Comparison of ENCODE assay signal across 18 cellular contexts in the genomic region with DNA sequence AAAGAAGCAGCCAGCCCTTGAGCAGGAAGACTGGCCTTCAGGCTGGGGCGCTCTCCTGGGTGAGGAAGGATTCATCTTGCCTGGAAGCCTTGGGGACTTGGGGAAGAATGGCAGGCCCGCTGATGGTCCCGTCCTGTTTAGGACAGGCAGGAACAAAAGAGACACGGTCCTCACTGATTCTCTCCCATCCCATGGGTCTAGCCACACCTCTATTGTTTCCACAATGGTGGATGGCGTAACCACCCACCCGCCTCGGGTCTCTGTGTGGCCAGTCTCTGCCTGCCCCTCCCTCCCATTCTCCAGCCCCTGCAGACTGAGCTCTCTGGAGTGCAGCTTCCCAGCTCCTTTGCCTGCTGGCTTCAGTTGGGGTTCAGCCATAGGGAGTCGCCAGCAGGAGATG.
DNase-seq lines count a peak whose midpoint lies in the region; ATAC-seq and TF ChIP-seq lines count a peak whose summit lies in the region.
"Had no signal": no experiment of that assay in that cellular context is flagged by ENCODE, and none has a peak within 500 bp of the region (broad histone marks: within the 10 kb centered on the region; RNA-seq: fewer than 3 reads in every experiment).

No MANE protein-coding gene starts in this region.

- peaks cover 19% of the 10 kb centered on the region for H3K27me3 ChIP-seq in IMR-90 (ENCODE audit: control insufficient read depth, insufficient read depth, low read length)
- H3K27me3 ChIP-seq in neutrophil: peaks cover 3% of the 10 kb centered on the region
- H3K27me3 ChIP-seq in gastroesophageal sphincter: no peaks in the 10 kb centered on the region
- no peaks in the 10 kb centered on the region for H3K27me3 ChIP-seq in BE2C

- ATAC-seq in IMR-90 (ENCODE audit: low read depth) (no peak), gastroesophageal sphincter (no peak)
- ATAC-seq: SK-N-SH treated with all-trans-retinoic acid at 6 μM for 48 hours had no signal

- no peak overlapping the region for H3K14ac ChIP-seq in IMR-90 (replicated peaks; ENCODE audit: low read depth, low read length)

- no peak overlapping the region for H3K4ac ChIP-seq in IMR-90 (ENCODE audit: low read depth, low read length)

- H3K4me2 ChIP-seq in IMR-90 (ENCODE audit: low read depth, low read length): no peak overlapping the region
- H3K4me2 ChIP-seq: PC-9 had no signal

- no peak overlapping the region for H2AFZ ChIP-seq in IMR-90 (replicated peaks; ENCODE audit: low read length, poor library complexity)
- H2AFZ ChIP-seq: PC-9 had no signal

- H3K4me3 ChIP-seq in IMR-90 (ENCODE audit: insufficient read depth, low read depth, low read length) (no peak overlapping the region), neutrophil (ENCODE audit: low read depth in 1 of 2, low read length in 1 of 2) (peak overlapping the region in 1 of 2 experiments; percentile 13), gastroesophageal sphincter (no peak overlapping the region), BE2C (ENCODE audit: low read depth, low read length) (no peak overlapping the region)
- H3K4me3 ChIP-seq: PC-9 had no signal

- in situ Hi-C loops in IMR-90 (cut with MboI; ENCODE audit: low sequenced_read_pairs): loop anchor here (25.0 kb wide), 1 partner anchor 392 kb away; the partner anchor contains the start of gene TLE3

- H3K56ac ChIP-seq in IMR-90 (ENCODE audit: extremely low read depth, insufficient read depth, low read length): no peak overlapping the region

- H3K27ac ChIP-seq in IMR-90 (ENCODE audit: insufficient read depth, low read length) (no peak overlapping the region), neutrophil (peak overlapping the region; percentile 94), gastroesophageal sphincter (no peak overlapping the region)
- H3K27ac ChIP-seq: PC-9, WERI-Rb-1 had no signal

- no peak overlapping the region for H3K18ac ChIP-seq in IMR-90 (ENCODE audit: low read depth, low read length)

- POLR2A ChIA-PET in IMR-90 (lab: Charles Lee; ENCODE audit: unreplicated experiment): no interaction called here

- H3K9me3 Mint-ChIP-seq in activated T-cell treated with anti-CD3 and anti-CD28 coated beads, Interleukin-2, amount 50 U/mL, for 24 hours: no peaks in the 10 kb centered on the region
- H3K9me3 Mint-ChIP-seq in activated naive CD8-positive, alpha-beta T cell treated with anti-CD3 and anti-CD28 coated beads for 36 hours: no peaks in the 10 kb centered on the region

- H2BK15ac ChIP-seq in IMR-90 (ENCODE audit: low read depth, low read length): no peak overlapping the region; the same call in 2 of the 3 replicates

- peaks cover 73% of the 10 kb centered on the region for H3K27me3 Mint-ChIP-seq in activated T-cell treated with anti-CD3 and anti-CD28 coated beads, Interleukin-2, amount 50 U/mL, for 24 hours
- peaks cover 50% of the 10 kb centered on the region for H3K27me3 Mint-ChIP-seq in activated naive CD8-positive, alpha-beta T cell treated with anti-CD3 and anti-CD28 coated beads for 36 hours

- DNase-seq in activated T-cell treated with anti-CD3 and anti-CD28 coated beads, Interleukin-2, amount 50 U/mL, for 24 hours: no peak
- DNase-seq in activated T-cell treated with anti-CD3 and anti-CD28 coated beads for 4 hours (no peak), IMR-90 (no peak), BE2C (no peak), islet precursor cell (no peak)
- no peak for DNase-seq in activated naive CD8-positive, alpha-beta T cell treated with anti-CD3 and anti-CD28 coated beads for 36 hours
- DNase-seq: activated CD8-positive, alpha-beta memory T cell treated with anti-CD3 and anti-CD28 coated beads, Interleukin-2, amount 50 U/mL, for 4 hours; Calu3; central memory CD4-positive, alpha-beta T cell; GDM1; Kasumi-1; NCI-H1694 treated with DMSO at 0.1 percent for 48 hours; NCI-H526; PC-9; WERI-Rb-1 had no signal

- no peak overlapping the region; the same call in 1 of the 2 replicates for H2BK20ac ChIP-seq in IMR-90 (ENCODE audit: low read depth, low read length)

- TF ChIP-seq EP300 in gastroesophageal sphincter (IDR thresholded peaks at IDR 0.05): no peak

- no peak overlapping the region for H3K23ac ChIP-seq in IMR-90 (ENCODE audit: low read depth, low read length)

- H3K4me1 Mint-ChIP-seq in activated T-cell treated with anti-CD3 and anti-CD28 coated beads, Interleukin-2, amount 50 U/mL, for 24 hours (ENCODE audit: low read depth): peaks cover 47% of the 10 kb centered on the region
- H3K4me1 Mint-ChIP-seq in activated naive CD8-positive, alpha-beta T cell treated with anti-CD3 and anti-CD28 coated beads for 36 hours: peaks cover 30% of the 10 kb centered on the region

- H3K4me1 ChIP-seq in IMR-90 (ENCODE audit: control insufficient read depth, insufficient read depth, low read length) (peaks cover 13% of the 10 kb centered on the region), neutrophil (ENCODE audit: control insufficient read depth in 1 of 2, insufficient read depth in 1 of 2, low read depth in 1 of 2, low read length in 1 of 2) (peaks cover 77 to 87% of the 10 kb centered on the region in 2 experiments), gastroesophageal sphincter (peaks cover 0 to 22% (median 8%) of the 10 kb centered on the region in 3 donors), BE2C (no peaks in the 10 kb centered on the region)

- 0 out of 2 replicates have a peak overlapping the region, but pooled peaks have one; percentile 62 for H2AK5ac ChIP-seq in IMR-90 (ENCODE audit: low read depth, low read length)

- CTCF ChIA-PET in IMR-90 (lab: Yijun Ruan, JAX): no interaction called here

- no peaks in the 10 kb centered on the region for H3K36me3 Mint-ChIP-seq in activated T-cell treated with anti-CD3 and anti-CD28 coated beads, Interleukin-2, amount 50 U/mL, for 24 hours (ENCODE audit: low read depth)
- no peaks in the 10 kb centered on the region for H3K36me3 Mint-ChIP-seq in activated naive CD8-positive, alpha-beta T cell treated with anti-CD3 and anti-CD28 coated beads for 36 hours

- H3K9ac ChIP-seq in IMR-90 (ENCODE audit: low read depth, low read length): no peak overlapping the region

- H4K5ac ChIP-seq in IMR-90 (ENCODE audit: low read depth, low read length): no peak overlapping the region

- TF ChIP-seq POLR2A in IMR-90 (IDR thresholded peaks at IDR 0.05; ENCODE audit: low read depth, low read length) (no peak), gastroesophageal sphincter (IDR thresholded peaks at IDR 0.05) (no peak)

- peaks cover 16% of the 10 kb centered on the region for H3K9me1 ChIP-seq in IMR-90 (ENCODE audit: insufficient read depth, low read length)

- TF ChIP-seq RAD21 in IMR-90 (IDR thresholded peaks at IDR 0.05; ENCODE audit: low read length): no peak

- 100% methylated on average over 3 of the region's 8 CpGs; no CpG with 5 or more reads in 1 of the 2 experiments for WGBS in IMR-90 (ENCODE audit: extremely low coverage in 2 of 2, insufficient read length in 1 of 2), 2 experiments
- 70 to 83% methylated on average over 4 to 7 of the region's 8 CpGs for WGBS in gastroesophageal sphincter (ENCODE audit: low coverage in 1 of 2), 2 donors

- no peak overlapping the region for H2BK5ac ChIP-seq in IMR-90 (ENCODE audit: low read depth, low read length, poor library complexity, severe bottlenecking)

- intact Hi-C loops in IMR-90 (cut with micrococcal nuclease): loop anchor here (10.0 kb wide), 1 partner anchor 104 kb away; no protein-coding TSS in a partner anchor

- no peak overlapping the region for H2AK9ac ChIP-seq in IMR-90 (replicated peaks; ENCODE audit: low read depth, low read length, poor library complexity)

- H4K8ac ChIP-seq in IMR-90 (ENCODE audit: low read depth in 2 of 2, low read length in 2 of 2): no peak overlapping the region

- dilution Hi-C loops in IMR-90 (cut with HindIII; ENCODE audit: low sequenced_read_pairs, unreplicated experiment): no loop called here

- no peak overlapping the region; the same call in 1 of the 2 replicates for H2BK120ac ChIP-seq in IMR-90 (ENCODE audit: low read depth, low read length)

- no peak for TF ChIP-seq CTCF in IMR-90 (conservative IDR thresholded peaks at IDR 0.05; ENCODE audit: low read depth, low read length)
- TF ChIP-seq CTCF in neutrophil (IDR thresholded peaks at IDR 0.05): no peak
- no peak for TF ChIP-seq CTCF in gastroesophageal sphincter (IDR thresholded peaks at IDR 0.05)
- no peak for TF ChIP-seq CTCF in BE2C (IDR thresholded peaks at IDR 0.05; ENCODE audit: low read depth, low read length)

- no peaks in the 10 kb centered on the region for H3K9me3 ChIP-seq in IMR-90 (ENCODE audit: control insufficient read depth, insufficient read depth, low read length)
- H3K9me3 ChIP-seq in neutrophil: no peaks in the 10 kb centered on the region
- no peaks in the 10 kb centered on the region for H3K9me3 ChIP-seq in gastroesophageal sphincter
- H3K9me3 ChIP-seq in BE2C: no peaks in the 10 kb centered on the region

- H3K4me3 Mint-ChIP-seq in activated T-cell treated with anti-CD3 and anti-CD28 coated beads, Interleukin-2, amount 50 U/mL, for 24 hours: no peak overlapping the region
- H3K4me3 Mint-ChIP-seq in activated naive CD8-positive, alpha-beta T cell treated with anti-CD3 and anti-CD28 coated beads for 36 hours: no peak overlapping the region

- no peaks in the 10 kb centered on the region for H4K20me1 ChIP-seq in IMR-90 (ENCODE audit: insufficient read depth, low read length)

- H3K79me1 ChIP-seq in IMR-90 (ENCODE audit: low read depth in 1 of 2, low read length in 2 of 2): no peaks in the 10 kb centered on the region

- H4K91ac ChIP-seq in IMR-90 (ENCODE audit: insufficient read depth, low read depth, low read length): no peak overlapping the region

- peak overlapping the region; percentile 5 for H3K27ac Mint-ChIP-seq in activated T-cell treated with anti-CD3 and anti-CD28 coated beads, Interleukin-2, amount 50 U/mL, for 24 hours
- peak overlapping the region; percentile 7 for H3K27ac Mint-ChIP-seq in activated naive CD8-positive, alpha-beta T cell treated with anti-CD3 and anti-CD28 coated beads for 36 hours

- BruUV-seq in IMR-90 (replicated peaks; lab: Mats Ljungman, UMichigan): no TSS peak

- H3K36me3 ChIP-seq in IMR-90 (ENCODE audit: control insufficient read depth, insufficient read depth, low read length) (no peaks in the 10 kb centered on the region), neutrophil (no peaks in the 10 kb centered on the region), gastroesophageal sphincter (no peaks in the 10 kb centered on the region), BE2C (no peaks in the 10 kb centered on the region)
- H3K36me3 ChIP-seq: WERI-Rb-1 had no signal

TF ChIP-seq in IMR-90, 13 proteins besides CTCF, POLR2A, EP300 and RAD21 (continues in another document):
- TF ChIP-seq CEBPB (IDR thresholded peaks at IDR 0.05; ENCODE audit: low read depth, low read length) (no peak), FOS (IDR thresholded peaks at IDR 0.05; ENCODE audit: low read depth, low read length) (no peak), RCOR1 (IDR thresholded peaks at IDR 0.05; ENCODE audit: insufficient replicate concordance, low read length) (no peak)
